In the genomic region with DNA sequence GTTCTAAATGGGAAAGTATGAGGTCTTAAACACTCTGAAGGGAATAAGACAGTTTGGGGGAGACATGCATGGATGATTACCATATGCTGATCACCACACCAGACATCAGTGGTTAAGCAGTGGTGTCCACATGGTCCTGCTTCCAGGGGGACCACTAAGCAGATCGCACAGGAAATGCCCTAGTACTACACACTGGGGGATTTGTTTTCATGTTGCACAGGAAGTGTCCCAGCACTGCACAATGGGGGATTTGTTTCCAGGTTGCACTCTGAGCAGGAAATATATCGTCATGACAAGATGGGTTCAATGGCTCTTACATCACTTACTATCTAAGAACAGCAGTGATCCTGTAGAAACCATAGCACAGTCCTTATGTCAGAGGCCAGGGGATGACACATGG, we compare ENCODE assay signal across 17 cellular contexts.
DNase-seq lines count a peak whose midpoint lies in the region; ATAC-seq, FAIRE-seq and TF ChIP-seq lines count a peak whose summit lies in the region.
"Had no signal": no experiment of that assay in that cellular context is flagged by ENCODE, and none has a peak within 500 bp of the region (broad histone marks: within the 10 kb centered on the region; RNA-seq: fewer than 3 reads in every experiment).

No MANE protein-coding gene starts in this region.

- no peak for TF ChIP-seq POLR2A in HepG2 (IDR thresholded peaks at IDR 0.05; ENCODE audit: insufficient read depth in 1 of 2, low read depth in 2 of 2, low read length in 2 of 2)
- no peak for TF ChIP-seq POLR2A in right lobe of liver (IDR thresholded peaks at IDR 0.05)
- no peak for TF ChIP-seq POLR2A in thyroid gland (IDR thresholded peaks at IDR 0.05)

- peaks cover 6% of the 10 kb centered on the region for H3K9me3 Mint-ChIP-seq in activated naive CD8-positive, alpha-beta T cell (ENCODE audit: low read depth)
- H3K9me3 Mint-ChIP-seq in stimulated activated naive B cell treated with anti-CD40 and anti-IgM and Interleukin-4, amounts not matched to agents 10 μg/mL and 1 μg/mL and 100 μg/mL, for 72 hours, result peaks cover 3 to 7% of the 10 kb centered on the region in 2 donors
- H3K9me3 Mint-ChIP-seq: nephron had no signal

- H3K79me2 ChIP-seq in HepG2 (ENCODE audit: insufficient read depth, low read length), result no peaks in the 10 kb centered on the region

- H2AFZ ChIP-seq in HepG2 (ENCODE audit: low read length), result no peak overlapping the region

- no peaks in the 10 kb centered on the region for H3K4me1 ChIP-seq in HepG2 (ENCODE audit: insufficient read depth, low read length)
- H3K4me1 ChIP-seq in right lobe of liver, result no peaks in the 10 kb centered on the region
- no peaks in the 10 kb centered on the region for H3K4me1 ChIP-seq in thyroid gland
- H3K4me1 ChIP-seq: right atrium auricular region, testis had no signal

- no peak for TF ChIP-seq EP300 in HepG2 (IDR thresholded peaks at IDR 0.05; ENCODE audit: low read depth in 2 of 2, low read length in 2 of 2)
- TF ChIP-seq EP300 in HepG2 (CRISPR knock-in tag; IDR thresholded peaks at IDR 0.05; ENCODE audit: borderline replicate concordance), result no peak

- H3K4me2 ChIP-seq in HepG2 (ENCODE audit: low read depth, low read length), result no peak overlapping the region

- no peak for ATAC-seq in HepG2
- ATAC-seq in right lobe of liver, result no peak
- ATAC-seq in stimulated activated naive B cell treated with anti-CD40 and anti-IgM and Interleukin-4, amounts not matched to agents 10 μg/mL and 1 μg/mL and 100 μg/mL, for 72 hours (replicated peaks), result peak in 1 of 2 donors; percentile 36
- ATAC-seq: left colon had no signal

- DNase-seq in HepG2 (ENCODE audit: low spot score), result no peak
- DNase-seq in right lobe of liver, result no peak
- DNase-seq in MV-4-11 (lab: John Stamatoyannopoulos, UW), result peak; percentile 41
- peak; percentile 1 for DNase-seq in stimulated activated naive B cell treated with anti-CD40 and anti-IgM and Interleukin-4, amounts not matched to agents 10 μg/mL and 1 μg/mL and 100 μg/mL, for 72 hours
- no peak for DNase-seq in NCI-H1436 treated with DMSO at 0.1 percent for 48 hours (lab: John Stamatoyannopoulos, UW)
- no peak for DNase-seq in thyroid gland
- DNase-seq in medulla oblongata (ENCODE audit: extremely low spot score), result no peak
- DNase-seq: activated gamma-delta T cell, head of caudate nucleus, left colon, testis had no signal

- TF ChIP-seq CTCF in HepG2 (CRISPR knock-in tag; IDR thresholded peaks at IDR 0.05), result no peak
- no peak for TF ChIP-seq CTCF in right lobe of liver (IDR thresholded peaks at IDR 0.05)
- no peak for TF ChIP-seq CTCF in thyroid gland (IDR thresholded peaks at IDR 0.05)

- CTCF ChIA-PET in HepG2 (lab: Yijun Ruan, JAX; ENCODE audit: low intra/inter-chr PET ratio, low total read pairs), result no interaction called here

- TF ChIP-seq RAD21 in HepG2 (CRISPR knock-in tag; IDR thresholded peaks at IDR 0.05), result no peak

- H3K4me1 Mint-ChIP-seq in activated naive CD8-positive, alpha-beta T cell (ENCODE audit: low read depth), result peaks cover 18% of the 10 kb centered on the region
- no peaks in the 10 kb centered on the region for H3K4me1 Mint-ChIP-seq in stimulated activated naive B cell treated with anti-CD40 and anti-IgM and Interleukin-4, amounts not matched to agents 10 μg/mL and 1 μg/mL and 100 μg/mL, for 72 hours

- no TSS peak for BruUV-seq in HepG2 (replicated peaks; lab: Mats Ljungman, UMichigan)

- in situ Hi-C loops in HepG2 (cut with HindIII; ENCODE audit: extremely low pct_ligation_motif_present, low pct_unique_long_range_greater_than_20kb), result no loop called here

- H3K36me3 Mint-ChIP-seq in activated naive CD8-positive, alpha-beta T cell, result peaks cover 2% of the 10 kb centered on the region
- no peaks in the 10 kb centered on the region for H3K36me3 Mint-ChIP-seq in stimulated activated naive B cell treated with anti-CD40 and anti-IgM and Interleukin-4, amounts not matched to agents 10 μg/mL and 1 μg/mL and 100 μg/mL, for 72 hours

- FAIRE-seq in HepG2 (lab: Jason Lieb, UNC), result no peak

- intact Hi-C loops in HepG2 (cut with micrococcal nuclease; ENCODE audit: unreplicated experiment), result no loop called here
- intact Hi-C loops in right lobe of liver (cut with DNase I), result no loop called here
- intact Hi-C loops in thyroid gland (cut with DNase I), result no loop called here

- H3K27me3 ChIP-seq in HepG2 (ENCODE audit: control insufficient read depth in 1 of 2, insufficient read depth in 2 of 2, low read length in 2 of 2) (no peaks in the 10 kb centered on the region), right lobe of liver (no peaks in the 10 kb centered on the region), thyroid gland (no peaks in the 10 kb centered on the region)
- H3K27me3 ChIP-seq: right atrium auricular region, SJSA1, testis had no signal

- H3K27ac ChIP-seq in HepG2 (ENCODE audit: extremely low read length, insufficient read depth, low read length) (no peak overlapping the region), right lobe of liver (no peak overlapping the region), thyroid gland (no peak overlapping the region)
- H3K27ac ChIP-seq: right atrium auricular region, SJSA1, testis had no signal

- no CpG with 5 or more reads among the region's 2 CpGs for WGBS in HepG2 (ENCODE audit: low lambda C conversion rate)
- WGBS in right lobe of liver (ENCODE audit: insufficient coverage, low coverage, low lambda C conversion rate, missing lambda C conversion rate), result no CpG with 5 or more reads among the region's 2 CpGs
- WGBS in thyroid gland, 2 donors, result 41 to 93% methylated on average over 2 of the region's 2 CpGs

- no peak overlapping the region for H3K4me3 Mint-ChIP-seq in activated naive CD8-positive, alpha-beta T cell
- H3K4me3 Mint-ChIP-seq in stimulated activated naive B cell treated with anti-CD40 and anti-IgM and Interleukin-4, amounts not matched to agents 10 μg/mL and 1 μg/mL and 100 μg/mL, for 72 hours, result no peak overlapping the region
- H3K4me3 Mint-ChIP-seq: CD4-positive, alpha-beta memory T cell; central memory CD8-positive, alpha-beta T cell; nephron had no signal

- no peaks in the 10 kb centered on the region for H3K9me3 ChIP-seq in HepG2 (ENCODE audit: low read length)
- H3K9me3 ChIP-seq in right lobe of liver, result no peaks in the 10 kb centered on the region
- no peaks in the 10 kb centered on the region for H3K9me3 ChIP-seq in thyroid gland
- H3K9me3 ChIP-seq: SJSA1, testis had no signal

- no peaks in the 10 kb centered on the region for H4K20me1 ChIP-seq in HepG2 (ENCODE audit: insufficient read depth, low read length)

- no peaks in the 10 kb centered on the region for H3K27me3 Mint-ChIP-seq in activated naive CD8-positive, alpha-beta T cell
- H3K27me3 Mint-ChIP-seq in stimulated activated naive B cell treated with anti-CD40 and anti-IgM and Interleukin-4, amounts not matched to agents 10 μg/mL and 1 μg/mL and 100 μg/mL, for 72 hours, result no peaks in the 10 kb centered on the region
- H3K27me3 Mint-ChIP-seq: CD4-positive, alpha-beta memory T cell; central memory CD8-positive, alpha-beta T cell had no signal

- H3K36me3 ChIP-seq in HepG2 (replicated peaks in 1 of 2; ENCODE audit: control insufficient read depth in 1 of 2, insufficient read depth in 2 of 2, low read length in 2 of 2), result no peaks in the 10 kb centered on the region
- H3K36me3 ChIP-seq in right lobe of liver, result no peaks in the 10 kb centered on the region
- H3K36me3 ChIP-seq in thyroid gland, result no peaks in the 10 kb centered on the region
- H3K36me3 ChIP-seq: right atrium auricular region, SJSA1 had no signal

- peak overlapping the region; percentile 24 for H3K27ac Mint-ChIP-seq in activated naive CD8-positive, alpha-beta T cell
- no peak overlapping the region for H3K27ac Mint-ChIP-seq in stimulated activated naive B cell treated with anti-CD40 and anti-IgM and Interleukin-4, amounts not matched to agents 10 μg/mL and 1 μg/mL and 100 μg/mL, for 72 hours
- H3K27ac Mint-ChIP-seq: nephron had no signal

- no peak overlapping the region for H3K9ac ChIP-seq in HepG2 (ENCODE audit: insufficient read depth, low read depth, low read length)

- POLR2A ChIA-PET in HepG2 (lab: Yijun Ruan, JAX), result no interaction called here

- H3K4me3 ChIP-seq in HepG2 (replicated peaks in 1 of 3; ENCODE audit: insufficient read depth in 1 of 3, low read depth in 2 of 3, low read length in 3 of 3) (no peak overlapping the region), right lobe of liver (no peak overlapping the region), thyroid gland (replicated peaks in 1 of 3) (no peak overlapping the region)
- H3K4me3 ChIP-seq: right atrium auricular region, SJSA1, testis had no signal

TF ChIP-seq in HepG2, 621 proteins besides CTCF, POLR2A, EP300 and RAD21:
- TF ChIP-seq ZSCAN21 (CRISPR knock-in tag; IDR thresholded peaks at IDR 0.05; ENCODE audit: borderline replicate concordance), result no peak
- peak; percentile 40 for TF ChIP-seq GABPA (IDR thresholded peaks at IDR 0.05; ENCODE audit: low read depth, low read length)
- TF ChIP-seq GABPA (CRISPR knock-in tag; IDR thresholded peaks at IDR 0.05; ENCODE audit: low read depth), result peak; percentile 54; the same call in 1 of the 2 replicates

Comparison
In these comparisons a context has a peak if more than half of its experiments do, and no peak if none do; other contexts are left out.
1. DNase-seq: peak in MV-4-11 (single experiment) and stimulated activated naive B cell treated with anti-CD40 and anti-IgM and Interleukin-4, amounts not matched to agents 10 μg/mL and 1 μg/mL and 100 μg/mL, for 72 hours (single experiment); none in HepG2 (single experiment), right lobe of liver (0 of 3), NCI-H1436 treated with DMSO at 0.1 percent for 48 hours (single experiment), thyroid gland (0 of 2) and medulla oblongata (single experiment).